14 cellular contexts compared by ENCODE assay signal in genomic region chr9:116027511-116027910, GRCh38.
DNase-seq lines count a peak whose midpoint lies in the region; ATAC-seq lines count a peak whose summit lies in the region.
"Had no signal": no experiment of that assay in that cellular context is flagged by ENCODE, and none has a peak within 500 bp of the region (broad histone marks: within the 10 kb centered on the region; RNA-seq: fewer than 3 reads in every experiment).

No MANE protein-coding gene starts in this region.

- no peak overlapping the region for H3K27ac Mint-ChIP-seq in immature natural killer cell
- H3K27ac Mint-ChIP-seq: natural killer cell treated with Interleukin-12 subunit alpha and Interleukin-12 subunit beta and Interleukin-15 and Interleukin-18, amount 100 ng/mL, for 72 hours; T-helper 17 cell had no signal

- DNase-seq in NCI-H2171 treated with DMSO at 0.1 percent for 48 hours (lab: John Stamatoyannopoulos, UW): peak; percentile 3
- DNase-seq in NCI-H2171 (lab: John Stamatoyannopoulos, UW): no peak
- peak; percentile 60 for DNase-seq in SK-MEL-5 (ENCODE audit: low read depth, low spot score)
- DNase-seq in fibroblast of the conjunctiva (ENCODE audit: low read depth): peak; percentile 81
- DNase-seq in medulla oblongata (ENCODE audit: extremely low spot score): no peak
- DNase-seq in immature natural killer cell: no peak
- DNase-seq in DMS 273 treated with DMSO at 0.1 percent for 48 hours (lab: John Stamatoyannopoulos, UW): no peak
- DNase-seq: esophagus squamous epithelium, kidney, MM.1S, T-helper 17 cell had no signal

- H3K4me3 Mint-ChIP-seq in immature natural killer cell: no peak overlapping the region
- H3K4me3 Mint-ChIP-seq: central memory CD8-positive, alpha-beta T cell; natural killer cell treated with Interleukin-12 subunit alpha and Interleukin-12 subunit beta and Interleukin-15 and Interleukin-18, amount 100 ng/mL, for 72 hours; T-helper 17 cell had no signal

- H3K27me3 Mint-ChIP-seq in immature natural killer cell (ENCODE audit: low read depth in 3 of 3): no peaks in the 10 kb centered on the region
- H3K27me3 Mint-ChIP-seq: central memory CD8-positive, alpha-beta T cell; natural killer cell treated with Interleukin-12 subunit alpha and Interleukin-12 subunit beta and Interleukin-15 and Interleukin-18, amount 100 ng/mL, for 72 hours; T-helper 17 cell had no signal

- H3K4me1 Mint-ChIP-seq in immature natural killer cell: no peaks in the 10 kb centered on the region
- H3K4me1 Mint-ChIP-seq: central memory CD8-positive, alpha-beta T cell; T-helper 17 cell had no signal

- no peaks in the 10 kb centered on the region for H3K36me3 Mint-ChIP-seq in immature natural killer cell
- H3K36me3 Mint-ChIP-seq: natural killer cell treated with Interleukin-12 subunit alpha and Interleukin-12 subunit beta and Interleukin-15 and Interleukin-18, amount 100 ng/mL, for 72 hours had no signal

- no peak for ATAC-seq in HG03095 (IDR thresholded peaks at IDR 0.05; ENCODE audit: unreplicated experiment)
- ATAC-seq: natural killer cell treated with Interleukin-12 subunit alpha and Interleukin-12 subunit beta and Interleukin-15 and Interleukin-18, amount 100 ng/mL, for 72 hours; T-helper 17 cell had no signal

- in situ Hi-C loops in SK-MEL-5 (cut with HindIII; ENCODE audit: low pct_unique_long_range_greater_than_20kb, low sequenced_read_pairs): no loop called here

- peaks cover 8 to 44% (median 19%) of the 10 kb centered on the region in 6 donors for H3K9me3 Mint-ChIP-seq in immature natural killer cell

Comparison
In these comparisons a context has a peak if more than half of its experiments do, and no peak if none do; other contexts are left out.
1. DNase-seq: peak in NCI-H2171 treated with DMSO at 0.1 percent for 48 hours (single experiment), SK-MEL-5 (single experiment) and fibroblast of the conjunctiva (single experiment); none in NCI-H2171 (single experiment), medulla oblongata (single experiment), immature natural killer cell (0 of 3) and DMS 273 treated with DMSO at 0.1 percent for 48 hours (single experiment).